27 cellular contexts compared by ENCODE assay signal in the genomic region with DNA sequence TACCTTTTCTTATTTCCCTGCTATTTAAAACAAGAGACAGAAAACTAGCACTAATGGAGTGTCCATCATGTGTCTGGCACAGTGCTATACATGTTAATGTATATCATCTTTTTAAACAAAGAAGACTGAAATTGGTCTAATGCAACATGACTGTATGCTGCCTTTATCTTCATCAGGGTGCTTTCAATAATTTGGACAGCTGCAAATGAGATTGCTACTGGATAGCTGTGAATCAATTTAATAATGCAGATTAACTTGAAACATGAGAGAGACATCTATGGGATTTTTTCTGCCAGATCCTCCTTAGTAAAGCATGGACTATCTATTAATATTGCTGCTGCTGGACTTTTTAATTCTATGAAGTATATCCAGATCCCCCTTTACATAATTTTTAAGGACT.
DNase-seq lines count a peak whose midpoint lies in the region; ATAC-seq and TF ChIP-seq lines count a peak whose summit lies in the region.
"Had no signal": no experiment of that assay in that cellular context is flagged by ENCODE, and none has a peak within 500 bp of the region (broad histone marks: within the 10 kb centered on the region; RNA-seq: fewer than 3 reads in every experiment).

No MANE protein-coding gene starts in this region.

- H3K9me2 ChIP-seq in SK-N-SH, result no peaks in the 10 kb centered on the region

- H3K4me1 ChIP-seq in SK-N-SH (ENCODE audit: control insufficient read depth in 1 of 2, insufficient read depth in 2 of 2, low read depth in 1 of 2, low read length in 1 of 2), result no peaks in the 10 kb centered on the region; a peak in 1 of 4 replicates
- H3K4me1 ChIP-seq: A549; BE2C; BLaER1; BLaER1 treated with 17β-estradiol and CSF1 and Interleukin-3, amounts not matched to agents 10 nM and 100 nM; Caco-2 had no signal

- TF ChIP-seq EP300 in SK-N-SH (IDR thresholded peaks at IDR 0.05; ENCODE audit: borderline replicate concordance in 1 of 2, low read depth in 1 of 2, low read length in 1 of 2), result peak in 1 of 2 experiments; percentile 52; a peak in 2 of 4 replicates

- H3K9me3 ChIP-seq in SK-N-SH, result no peaks in the 10 kb centered on the region
- H3K9me3 ChIP-seq: A549; BE2C; BLaER1; BLaER1 treated with 17β-estradiol and CSF1 and Interleukin-3, amounts not matched to agents 10 nM and 100 nM; Caco-2 had no signal

- no peaks in the 10 kb centered on the region for H4K20me1 ChIP-seq in SK-N-SH (ENCODE audit: insufficient read depth)
- H4K20me1 ChIP-seq: BLaER1; BLaER1 treated with 17β-estradiol and CSF1 and Interleukin-3, amounts not matched to agents 10 nM and 100 nM had no signal

- no peak overlapping the region for H2AFZ ChIP-seq in SK-N-SH (ENCODE audit: low read depth)

- no peaks in the 10 kb centered on the region for H3K79me2 ChIP-seq in SK-N-SH (ENCODE audit: insufficient read depth)

- H3K36me3 ChIP-seq in SK-N-SH (replicated peaks in 1 of 2; ENCODE audit: control insufficient read depth in 1 of 2, insufficient read depth in 2 of 2, low read length in 1 of 2), result no peaks in the 10 kb centered on the region
- H3K36me3 ChIP-seq: BE2C; BLaER1; BLaER1 treated with 17β-estradiol and CSF1 and Interleukin-3, amounts not matched to agents 10 nM and 100 nM had no signal

- CTCF ChIA-PET in SK-N-SH (lab: Yijun Ruan, JAX), result no interaction called here

- H3F3A ChIP-seq in SK-N-SH (replicated peaks; ENCODE audit: insufficient read depth), result no peaks in the 10 kb centered on the region

- POLR2A ChIA-PET in SK-N-SH (lab: Yijun Ruan, JAX), result no interaction called here

- DNase-seq in SK-N-SH, result no peak
- DNase-seq: 8988T; ACHN; AML-193; BE2C; C1 segment of cervical spinal cord; Caco-2; Calu3; CD4-positive, alpha-beta memory T cell; CD4-positive, alpha-beta T cell; CD4-positive, CD25-positive, alpha-beta regulatory T cell; CD8-positive, alpha-beta memory T cell; CD8-positive, alpha-beta T cell; COR-L47; DMS 273 treated with DMSO at 0.1 percent for 48 hours; DMS153; DMS53; DMS79; DMS79 treated with DMSO at 0.1 percent for 48 hours; DND-41; EL had no signal

- no peak overlapping the region for H3K4me2 ChIP-seq in SK-N-SH
- H3K4me2 ChIP-seq: A549; BLaER1; BLaER1 treated with 17β-estradiol and CSF1 and Interleukin-3, amounts not matched to agents 10 nM and 100 nM had no signal

- TF ChIP-seq RAD21 in SK-N-SH (IDR thresholded peaks at IDR 0.05; ENCODE audit: low read length), result no peak

- H3K4me3 ChIP-seq in SK-N-SH (ENCODE audit: low read depth in 2 of 2, low read length in 1 of 2), result no peak overlapping the region
- H3K4me3 ChIP-seq: A549; BLaER1; BLaER1 treated with 17β-estradiol and CSF1 and Interleukin-3, amounts not matched to agents 10 nM and 100 nM had no signal

- H3K9ac ChIP-seq in SK-N-SH, result no peak overlapping the region
- H3K9ac ChIP-seq: BLaER1; BLaER1 treated with 17β-estradiol and CSF1 and Interleukin-3, amounts not matched to agents 10 nM and 100 nM had no signal

- H3K27me3 ChIP-seq in SK-N-SH (ENCODE audit: insufficient read depth), result no peaks in the 10 kb centered on the region
- H3K27me3 ChIP-seq: BE2C; BLaER1; BLaER1 treated with 17β-estradiol and CSF1 and Interleukin-3, amounts not matched to agents 10 nM and 100 nM had no signal

- H3K27ac ChIP-seq in SK-N-SH (ENCODE audit: low read depth in 2 of 2, low read length in 1 of 2), result no peak overlapping the region
- H3K27ac ChIP-seq: 22Rv1; A549; BLaER1; BLaER1 treated with 17β-estradiol and CSF1 and Interleukin-3, amounts not matched to agents 10 nM and 100 nM; C4-2B had no signal

- ATAC-seq in SK-N-SH treated with all-trans-retinoic acid at 6 μM for 48 hours, result no peak
- ATAC-seq: A549; CD8-positive, alpha-beta T cell had no signal

- no peak for TF ChIP-seq CTCF in SK-N-SH (IDR thresholded peaks at IDR 0.05)

TF ChIP-seq in SK-N-SH, 30 proteins besides CTCF, POLR2A, EP300 and RAD21:
- TF ChIP-seq RCOR1 (IDR thresholded peaks at IDR 0.05; ENCODE audit: low read length) (peak; percentile 63), POLR2AphosphoS5 (IDR thresholded peaks at IDR 0.05; ENCODE audit: low read depth, low read length) (no peak), GATA2 (CRISPR knock-in tag; IDR thresholded peaks at IDR 0.05) (peak; percentile 49; the same call in 1 of the 2 replicates)

TF ChIP-seq in SK-N-SH treated with all-trans-retinoic acid at 6 μM for 48 hours, 23 proteins besides CTCF, POLR2A, EP300 and RAD21 (continues in another document):
- TF ChIP-seq, protein P1, sequence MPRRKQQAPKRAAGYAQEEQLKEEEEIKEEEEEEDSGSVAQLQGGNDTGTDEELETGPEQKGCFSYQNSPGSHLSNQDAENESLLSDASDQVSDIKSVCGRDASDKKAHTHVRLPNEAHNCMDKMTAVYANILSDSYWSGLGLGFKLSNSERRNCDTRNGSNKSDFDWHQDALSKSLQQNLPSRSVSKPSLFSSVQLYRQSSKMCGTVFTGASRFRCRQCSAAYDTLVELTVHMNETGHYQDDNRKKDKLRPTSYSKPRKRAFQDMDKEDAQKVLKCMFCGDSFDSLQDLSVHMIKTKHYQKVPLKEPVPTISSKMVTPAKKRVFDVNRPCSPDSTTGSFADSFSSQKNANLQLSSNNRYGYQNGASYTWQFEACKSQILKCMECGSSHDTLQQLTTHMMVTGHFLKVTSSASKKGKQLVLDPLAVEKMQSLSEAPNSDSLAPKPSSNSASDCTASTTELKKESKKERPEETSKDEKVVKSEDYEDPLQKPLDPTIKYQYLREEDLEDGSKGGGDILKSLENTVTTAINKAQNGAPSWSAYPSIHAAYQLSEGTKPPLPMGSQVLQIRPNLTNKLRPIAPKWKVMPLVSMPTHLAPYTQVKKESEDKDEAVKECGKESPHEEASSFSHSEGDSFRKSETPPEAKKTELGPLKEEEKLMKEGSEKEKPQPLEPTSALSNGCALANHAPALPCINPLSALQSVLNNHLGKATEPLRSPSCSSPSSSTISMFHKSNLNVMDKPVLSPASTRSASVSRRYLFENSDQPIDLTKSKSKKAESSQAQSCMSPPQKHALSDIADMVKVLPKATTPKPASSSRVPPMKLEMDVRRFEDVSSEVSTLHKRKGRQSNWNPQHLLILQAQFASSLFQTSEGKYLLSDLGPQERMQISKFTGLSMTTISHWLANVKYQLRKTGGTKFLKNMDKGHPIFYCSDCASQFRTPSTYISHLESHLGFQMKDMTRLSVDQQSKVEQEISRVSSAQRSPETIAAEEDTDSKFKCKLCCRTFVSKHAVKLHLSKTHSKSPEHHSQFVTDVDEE (CRISPR knock-in tag; IDR thresholded peaks at IDR 0.05), result no peak
- TF ChIP-seq ARNTL (CRISPR knock-in tag; IDR thresholded peaks at IDR 0.05; ENCODE audit: borderline replicate concordance, low read depth), result no peak
- TF ChIP-seq ZFP3 (CRISPR knock-in tag; IDR thresholded peaks at IDR 0.05), result no peak
- TF ChIP-seq OSR1 (CRISPR knock-in tag; IDR thresholded peaks at IDR 0.05), result no peak
- TF ChIP-seq RARB (CRISPR knock-in tag; IDR thresholded peaks at IDR 0.05), result no peak
- TF ChIP-seq, protein P2, sequence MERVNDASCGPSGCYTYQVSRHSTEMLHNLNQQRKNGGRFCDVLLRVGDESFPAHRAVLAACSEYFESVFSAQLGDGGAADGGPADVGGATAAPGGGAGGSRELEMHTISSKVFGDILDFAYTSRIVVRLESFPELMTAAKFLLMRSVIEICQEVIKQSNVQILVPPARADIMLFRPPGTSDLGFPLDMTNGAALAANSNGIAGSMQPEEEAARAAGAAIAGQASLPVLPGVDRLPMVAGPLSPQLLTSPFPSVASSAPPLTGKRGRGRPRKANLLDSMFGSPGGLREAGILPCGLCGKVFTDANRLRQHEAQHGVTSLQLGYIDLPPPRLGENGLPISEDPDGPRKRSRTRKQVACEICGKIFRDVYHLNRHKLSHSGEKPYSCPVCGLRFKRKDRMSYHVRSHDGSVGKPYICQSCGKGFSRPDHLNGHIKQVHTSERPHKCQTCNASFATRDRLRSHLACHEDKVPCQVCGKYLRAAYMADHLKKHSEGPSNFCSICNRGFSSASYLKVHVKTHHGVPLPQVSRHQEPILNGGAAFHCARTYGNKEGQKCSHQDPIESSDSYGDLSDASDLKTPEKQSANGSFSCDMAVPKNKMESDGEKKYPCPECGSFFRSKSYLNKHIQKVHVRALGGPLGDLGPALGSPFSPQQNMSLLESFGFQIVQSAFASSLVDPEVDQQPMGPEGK (CRISPR knock-in tag; IDR thresholded peaks at IDR 0.05; ENCODE audit: borderline replicate concordance), result no peak
- no peak for TF ChIP-seq ISL1 (CRISPR knock-in tag; IDR thresholded peaks at IDR 0.05)
- no peak for TF ChIP-seq POU6F1 (CRISPR knock-in tag; IDR thresholded peaks at IDR 0.05; ENCODE audit: borderline replicate concordance, low read depth)
- TF ChIP-seq ZNF8 (CRISPR knock-in tag; IDR thresholded peaks at IDR 0.05), result no peak
- TF ChIP-seq CREB5 (CRISPR knock-in tag; IDR thresholded peaks at IDR 0.05; ENCODE audit: low read depth), result no peak
